24 cellular contexts compared by ENCODE assay signal in genomic region chr18:59665057-59666007, GRCh38. TPM values are rescaled to one million over a fixed set of nuclear protein-coding genes. Genes with fewer than 3 reads are reported as not detected.
DNase-seq lines count a peak whose midpoint lies in the region; ATAC-seq and TF ChIP-seq lines count a peak whose summit lies in the region.
"Had no signal": no experiment of that assay in that cellular context is flagged by ENCODE, and none has a peak within 500 bp of the region (broad histone marks: within the 10 kb centered on the region; RNA-seq: fewer than 3 reads in every experiment).

No MANE protein-coding gene starts in this region.

- TF ChIP-seq CTCF in astrocyte of the cerebellum (IDR thresholded peaks at IDR 0.05; ENCODE audit: low read depth, low read length, missing control alignments): no peak

- no peak overlapping the region for H3K4me3 Mint-ChIP-seq in activated naive CD4-positive, alpha-beta T cell treated with anti-CD3 and anti-CD28 coated beads for 36 hours
- H3K4me3 Mint-ChIP-seq: activated CD4-positive, alpha-beta T cell treated with anti-CD3 and anti-CD28 coated beads for 36 hours; dendritic cell treated with granulocyte-macrophage colony-stimulating factor and Interleukin-4, amounts not matched to agents 40 ng/mL and 50 ng/mL, for 4 days; H9; stimulated activated naive B cell treated with anti-CD40 and anti-IgM and Interleukin-4, amounts not matched to agents 10 μg/mL and 1 μg/mL and 100 μg/mL, for 72 hours had no signal

- H3K4me1 Mint-ChIP-seq in activated naive CD4-positive, alpha-beta T cell treated with anti-CD3 and anti-CD28 coated beads for 36 hours (ENCODE audit: low read depth): no peaks in the 10 kb centered on the region
- H3K4me1 Mint-ChIP-seq: activated CD4-positive, alpha-beta T cell treated with anti-CD3 and anti-CD28 coated beads for 36 hours; H9; stimulated activated naive B cell treated with anti-CD40 and anti-IgM and Interleukin-4, amounts not matched to agents 10 μg/mL and 1 μg/mL and 100 μg/mL, for 72 hours had no signal

- DNase-seq in Right ventricle myocardium superior: no peak
- no peak for DNase-seq in left ventricle myocardium superior
- DNase-seq in astrocyte of the cerebellum (ENCODE audit: low read depth): peak; percentile 44
- DNase-seq in stimulated activated CD4-positive, alpha-beta T cell treated with anti-CD3 and anti-CD28 coated beads, Interleukin-12 subunit alpha, Interleukin-12 subunit beta, amount 100 ng/mL, for 4 hours: no peak
- no peak for DNase-seq in sciatic nerve (ENCODE audit: low spot score)
- DNase-seq in activated naive CD4-positive, alpha-beta T cell treated with anti-CD3 and anti-CD28 coated beads for 36 hours: no peak
- DNase-seq: activated CD4-positive, alpha-beta T cell treated with anti-CD3 and anti-CD28 coated beads for 36 hours; activated CD8-positive, alpha-beta memory T cell treated with anti-CD3 and anti-CD28 coated beads, Interleukin-2, amount 50 U/mL, for 4 hours; erythroblast; H9; kidney; MG63; mucosa of descending colon; NCI-H187; NCI-H446 treated with DMSO at 0.1 percent for 48 hours; ovary; stimulated activated naive B cell treated with anti-CD40 and anti-IgM and Interleukin-4, amounts not matched to agents 10 μg/mL and 1 μg/mL and 100 μg/mL, for 72 hours; T-helper 9 cell had no signal

- in situ Hi-C loops in astrocyte of the cerebellum (cut with HindIII; ENCODE audit: low sequenced_read_pairs): no loop called here

- peaks cover 7% of the 10 kb centered on the region for H3K4me1 ChIP-seq in mesodermal cell (ENCODE audit: control insufficient read depth, insufficient read depth, low read length, poor library complexity, severe bottlenecking)
- H3K4me1 ChIP-seq: tibial nerve had no signal

- intact Hi-C loops in Right ventricle myocardium superior (cut with DNase I) (no loop called here), left ventricle myocardium superior (cut with micrococcal nuclease) (no loop called here), sciatic nerve (cut with DNase I) (no loop called here)
- intact Hi-C loops in activated naive CD4-positive, alpha-beta T cell treated with anti-CD3 and anti-CD28 coated beads for 36 hours (cut with micrococcal nuclease): no loop called here

- H3K27ac Mint-ChIP-seq in activated naive CD4-positive, alpha-beta T cell treated with anti-CD3 and anti-CD28 coated beads for 36 hours: no peak overlapping the region
- H3K27ac Mint-ChIP-seq: activated CD4-positive, alpha-beta T cell treated with anti-CD3 and anti-CD28 coated beads for 36 hours; dendritic cell treated with granulocyte-macrophage colony-stimulating factor and Interleukin-4, amounts not matched to agents 40 ng/mL and 50 ng/mL, for 4 days; H9; stimulated activated naive B cell treated with anti-CD40 and anti-IgM and Interleukin-4, amounts not matched to agents 10 μg/mL and 1 μg/mL and 100 μg/mL, for 72 hours had no signal

- no peaks in the 10 kb centered on the region for H3K9me3 Mint-ChIP-seq in activated naive CD4-positive, alpha-beta T cell treated with anti-CD3 and anti-CD28 coated beads for 36 hours
- H3K9me3 Mint-ChIP-seq: dendritic cell treated with granulocyte-macrophage colony-stimulating factor and Interleukin-4, amounts not matched to agents 40 ng/mL and 50 ng/mL, for 4 days; H9; stimulated activated naive B cell treated with anti-CD40 and anti-IgM and Interleukin-4, amounts not matched to agents 10 μg/mL and 1 μg/mL and 100 μg/mL, for 72 hours had no signal

- H3K27ac ChIP-seq in mesodermal cell (ENCODE audit: low read depth, low read length, severe bottlenecking): peak overlapping the region; percentile 18
- H3K27ac ChIP-seq: ovary, SK-N-MC, tibial nerve had no signal

- no peaks in the 10 kb centered on the region for H3K27me3 Mint-ChIP-seq in activated naive CD4-positive, alpha-beta T cell treated with anti-CD3 and anti-CD28 coated beads for 36 hours (ENCODE audit: low read depth)
- H3K27me3 Mint-ChIP-seq: dendritic cell treated with granulocyte-macrophage colony-stimulating factor and Interleukin-4, amounts not matched to agents 40 ng/mL and 50 ng/mL, for 4 days had no signal

- ATAC-seq in Right ventricle myocardium superior (ENCODE audit: poor library complexity): peak; percentile 20
- no peak for ATAC-seq in left ventricle myocardium superior
- no peak for ATAC-seq in HG02852 (IDR thresholded peaks at IDR 0.05; ENCODE audit: unreplicated experiment)
- no peak for ATAC-seq in sciatic nerve
- ATAC-seq: activated CD4-positive, alpha-beta T cell treated with anti-CD3 and anti-CD28 coated beads for 36 hours; mucosa of descending colon had no signal

- H3K36me3 ChIP-seq in mesodermal cell (ENCODE audit: control insufficient read depth, insufficient read depth, low read length): no peaks in the 10 kb centered on the region
- H3K36me3 ChIP-seq: ovary, tibial nerve had no signal

- no peaks in the 10 kb centered on the region for H3K36me3 Mint-ChIP-seq in activated naive CD4-positive, alpha-beta T cell treated with anti-CD3 and anti-CD28 coated beads for 36 hours (ENCODE audit: low read depth)
- H3K36me3 Mint-ChIP-seq: stimulated activated naive B cell treated with anti-CD40 and anti-IgM and Interleukin-4, amounts not matched to agents 10 μg/mL and 1 μg/mL and 100 μg/mL, for 72 hours had no signal

- no peak overlapping the region for H3K4me3 ChIP-seq in astrocyte of the cerebellum (ENCODE audit: low read depth, low read length)
- no peak overlapping the region for H3K4me3 ChIP-seq in mesodermal cell (ENCODE audit: extremely low read depth, insufficient read depth, low read length, poor library complexity, severe bottlenecking)
- H3K4me3 ChIP-seq: MG63, mucosa of descending colon, ovary, SK-N-MC, tibial nerve had no signal

- WGBS in mesodermal cell (ENCODE audit: insufficient coverage in 2 of 2), 2 experiments: 95% methylated on average over 8 to 9 of the region's 12 CpGs

- H3K9me3 ChIP-seq in mesodermal cell (ENCODE audit: control insufficient read depth, low read length): no peaks in the 10 kb centered on the region
- H3K9me3 ChIP-seq: MG63, mucosa of descending colon, ovary, tibial nerve had no signal

- CTCF ChIA-PET in activated naive CD4-positive, alpha-beta T cell treated with anti-CD3 and anti-CD28 coated beads for 36 hours (lab: Charles Lee): no interaction called here

RNA-seq across cellular contexts. Expression of gene CCBE1, which starts 31.9 kb away (rescaled TPM):
- total RNA-seq in Right ventricle myocardium superior (3.9 TPM), left ventricle myocardium superior (0.92 TPM), sciatic nerve (0.67 TPM)
- polyA plus RNA-seq in mesodermal cell (2013, experiment 1 of 2): 4.1 TPM
- 5.7 TPM for polyA plus RNA-seq in mesodermal cell (2013, experiment 2 of 2)
- not detected for total RNA-seq in activated naive CD4-positive, alpha-beta T cell treated with anti-CD3 and anti-CD28 coated beads for 36 hours
- total RNA-seq: G401 had no signal
